20 cellular contexts compared by ENCODE assay signal in genomic region chr12:81211306-81211705, GRCh38.
A peak's percentile ranks its signal among the peaks of the same experiment; 100 is the strongest.
DNase-seq lines count a peak whose midpoint lies in the region; ATAC-seq and TF ChIP-seq lines count a peak whose summit lies in the region.
"Had no signal": no experiment of that assay in that cellular context is flagged by ENCODE, and none has a peak within 500 bp of the region (broad histone marks: within the 10 kb centered on the region; RNA-seq: fewer than 3 reads in every experiment).

No MANE protein-coding gene starts in this region.

- H3K27me3 ChIP-seq in GM23338 (ENCODE audit: insufficient read depth), result no peaks in the 10 kb centered on the region
- H3K27me3 ChIP-seq in uterus, result no peaks in the 10 kb centered on the region
- H3K27me3 ChIP-seq: BLaER1 treated with 17β-estradiol and CSF1 and Interleukin-3, amounts not matched to agents 10 nM and 100 nM had no signal

- H3K27ac ChIP-seq in GM23338 (ENCODE audit: low read depth) (no peak overlapping the region), uterus (peak overlapping the region; percentile 82 to 87)
- H3K27ac ChIP-seq: BLaER1 treated with 17β-estradiol and CSF1 and Interleukin-3, amounts not matched to agents 10 nM and 100 nM; C4-2B had no signal

- H3K36me3 ChIP-seq in GM23338 (ENCODE audit: insufficient read depth) (no peaks in the 10 kb centered on the region), uterus (no peaks in the 10 kb centered on the region)
- H3K36me3 ChIP-seq: BLaER1 treated with 17β-estradiol and CSF1 and Interleukin-3, amounts not matched to agents 10 nM and 100 nM had no signal

- no peak overlapping the region for H3K4me3 ChIP-seq in GM23338
- H3K4me3 ChIP-seq in uterus, result no peak overlapping the region
- H3K4me3 ChIP-seq: BLaER1 treated with 17β-estradiol and CSF1 and Interleukin-3, amounts not matched to agents 10 nM and 100 nM; GM12878 had no signal

- no peaks in the 10 kb centered on the region for H3K79me2 ChIP-seq in GM23338 (replicated peaks; ENCODE audit: insufficient read depth)

- peaks cover 59% of the 10 kb centered on the region for H3K4me1 Mint-ChIP-seq in GM23338
- H3K4me1 Mint-ChIP-seq: B cell had no signal

- ATAC-seq in GM23338 (no peak), HG02642 (IDR thresholded peaks at IDR 0.05; ENCODE audit: poor library complexity, unreplicated experiment) (no peak)
- ATAC-seq: CD8-positive, alpha-beta T cell; GM12878 had no signal

- H2AFZ ChIP-seq in GM23338, result no peak overlapping the region

- H3K27ac Mint-ChIP-seq in GM23338, result no peak overlapping the region
- H3K27ac Mint-ChIP-seq: B cell; CD4-positive, alpha-beta T cell; CD8-positive, alpha-beta T cell had no signal

- DNase-seq in GM23338 (ENCODE audit: low spot score) (no peak), uterus (no peak), anterior cingulate cortex (lab: John Stamatoyannopoulos, UW) (no peak), DMS153 treated with DMSO at 0.1 percent for 48 hours (lab: John Stamatoyannopoulos, UW; ENCODE audit: unreplicated experiment) (no peak)
- DNase-seq: 8988T; AML-193; Caco-2; Calu3; CD4-positive, alpha-beta T cell; CD8-positive, alpha-beta T cell; DMS53; DMS79; DND-41; EL; GDM1 had no signal

- H3K9me3 Mint-ChIP-seq in GM23338, result no peaks in the 10 kb centered on the region

- no peak for TF ChIP-seq CTCF in GM23338 (conservative IDR thresholded peaks at IDR 0.05; ENCODE audit: low read depth in 2 of 2)
- TF ChIP-seq CTCF in uterus (IDR thresholded peaks at IDR 0.05), result no peak

- peaks cover 55% of the 10 kb centered on the region for H3K4me1 ChIP-seq in GM23338 (ENCODE audit: insufficient read depth)
- peaks cover 0 to 6% of the 10 kb centered on the region in 2 donors for H3K4me1 ChIP-seq in uterus
- H3K4me1 ChIP-seq: BLaER1 treated with 17β-estradiol and CSF1 and Interleukin-3, amounts not matched to agents 10 nM and 100 nM had no signal

- peak overlapping the region; percentile 25 for H3K4me2 ChIP-seq in GM23338
- H3K4me2 ChIP-seq: BLaER1 treated with 17β-estradiol and CSF1 and Interleukin-3, amounts not matched to agents 10 nM and 100 nM had no signal

- no peaks in the 10 kb centered on the region; the same call in 2 of the 3 replicates for H3K36me3 Mint-ChIP-seq in GM23338 (ENCODE audit: low read depth)
- H3K36me3 Mint-ChIP-seq: CD8-positive, alpha-beta T cell had no signal

- H3K9me2 ChIP-seq in GM23338 (ENCODE audit: insufficient read depth), result no peaks in the 10 kb centered on the region

- no peaks in the 10 kb centered on the region for H3F3A ChIP-seq in GM23338 (replicated peaks; ENCODE audit: low read depth)

- TF ChIP-seq POLR2A in uterus (IDR thresholded peaks at IDR 0.05), result no peak

- no peaks in the 10 kb centered on the region for H3K9me3 ChIP-seq in uterus
- H3K9me3 ChIP-seq: BLaER1 treated with 17β-estradiol and CSF1 and Interleukin-3, amounts not matched to agents 10 nM and 100 nM; Caco-2 had no signal

- H3K27me3 Mint-ChIP-seq in GM23338 (ENCODE audit: insufficient read depth, low read depth, poor library complexity), result peaks cover 2% of the 10 kb centered on the region
- H3K27me3 Mint-ChIP-seq: B cell; CD4-positive, alpha-beta T cell had no signal

- H4K20me1 ChIP-seq in GM23338 (replicated peaks; ENCODE audit: insufficient read depth), result no peaks in the 10 kb centered on the region
- H4K20me1 ChIP-seq: BLaER1 treated with 17β-estradiol and CSF1 and Interleukin-3, amounts not matched to agents 10 nM and 100 nM had no signal

- intact Hi-C loops in uterus (cut with DNase I; ENCODE audit: low total_unique reads), result no loop called here

- H3K4me3 Mint-ChIP-seq in GM23338, result no peak overlapping the region
- H3K4me3 Mint-ChIP-seq: B cell; CD4-positive, alpha-beta T cell; CD8-positive, alpha-beta T cell had no signal

TF ChIP-seq in GM23338, 12 proteins besides CTCF, POLR2A, EP300 and RAD21 (continues in another document):
- TF ChIP-seq ZNF331 (CRISPR knock-in tag; IDR thresholded peaks at IDR 0.05; ENCODE audit: low read depth) (no peak), ZNF114 (CRISPR knock-in tag; IDR thresholded peaks at IDR 0.05) (no peak), NANOG (IDR thresholded peaks at IDR 0.05; ENCODE audit: borderline replicate concordance) (no peak), JUNB (IDR thresholded peaks at IDR 0.05; ENCODE audit: unreplicated experiment) (no peak), POLR2AphosphoS5 (IDR thresholded peaks at IDR 0.05; ENCODE audit: low read depth) (no peak), CREB1 (CRISPR knock-in tag; IDR thresholded peaks at IDR 0.05; ENCODE audit: low read depth) (no peak), ZNF462 (CRISPR knock-in tag; IDR thresholded peaks at IDR 0.05) (no peak), EZH2phosphoT487 (IDR thresholded peaks at IDR 0.05; ENCODE audit: unreplicated experiment) (no peak), STAT1 (IDR thresholded peaks at IDR 0.05; ENCODE audit: unreplicated experiment) (no peak), ETS1 (IDR thresholded peaks at IDR 0.05) (no peak), EZH2 (IDR thresholded peaks at IDR 0.05; ENCODE audit: low read depth, unreplicated experiment) (no peak)
